In the genomic region with DNA sequence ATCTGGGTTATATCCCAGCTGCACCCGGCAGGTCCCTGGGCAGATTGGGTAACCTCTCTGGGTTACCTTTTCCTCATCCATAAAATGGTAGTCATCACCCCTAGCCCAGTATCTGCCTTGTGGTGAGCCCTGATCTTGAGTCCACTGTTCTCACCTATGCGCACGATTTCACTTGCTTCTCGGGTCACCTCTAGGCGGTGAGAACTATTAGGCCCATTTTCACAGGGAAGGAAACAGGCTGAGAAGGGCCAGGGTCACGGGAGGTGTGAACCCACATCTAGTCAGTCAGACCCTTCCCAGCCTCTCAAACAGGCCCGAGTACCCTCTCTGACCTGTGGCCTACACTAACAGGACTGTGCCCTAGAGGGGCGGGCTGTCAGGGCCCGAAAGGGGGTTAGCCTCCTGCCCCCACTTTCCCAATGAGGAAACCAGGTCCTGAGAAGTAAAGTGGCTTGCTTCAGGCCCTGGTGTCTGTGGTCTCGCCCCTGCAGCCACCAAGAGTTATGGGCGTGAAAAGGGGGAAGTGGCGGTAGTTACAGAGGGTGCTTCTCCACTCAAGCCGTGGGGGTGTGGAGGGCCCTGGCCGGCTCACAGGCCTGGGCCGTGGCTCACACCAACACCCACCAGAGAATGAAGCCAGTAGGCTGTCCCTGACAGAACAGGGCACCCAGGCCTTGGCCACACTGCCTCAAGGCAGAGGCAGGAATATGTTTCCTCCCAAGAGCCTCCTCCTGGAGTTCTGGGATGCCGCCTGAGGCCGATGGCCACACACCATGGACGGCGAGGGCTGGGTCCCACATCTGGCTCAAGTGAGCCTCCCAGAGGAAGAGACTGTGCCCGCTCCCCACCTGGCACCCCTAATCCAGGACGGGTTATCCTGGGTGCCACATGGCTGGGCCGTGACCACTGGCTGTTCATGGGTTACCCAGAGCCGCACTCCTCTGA, we compare ENCODE assay signal across 1 cellular context.
TF ChIP-seq lines count a peak whose summit lies in the region.

No MANE protein-coding gene starts in this region.

TF ChIP-seq in GM12878, 131 proteins besides CTCF, POLR2A, EP300 and RAD21 (continued from another document and continues in another):
- TF ChIP-seq, protein P1, sequence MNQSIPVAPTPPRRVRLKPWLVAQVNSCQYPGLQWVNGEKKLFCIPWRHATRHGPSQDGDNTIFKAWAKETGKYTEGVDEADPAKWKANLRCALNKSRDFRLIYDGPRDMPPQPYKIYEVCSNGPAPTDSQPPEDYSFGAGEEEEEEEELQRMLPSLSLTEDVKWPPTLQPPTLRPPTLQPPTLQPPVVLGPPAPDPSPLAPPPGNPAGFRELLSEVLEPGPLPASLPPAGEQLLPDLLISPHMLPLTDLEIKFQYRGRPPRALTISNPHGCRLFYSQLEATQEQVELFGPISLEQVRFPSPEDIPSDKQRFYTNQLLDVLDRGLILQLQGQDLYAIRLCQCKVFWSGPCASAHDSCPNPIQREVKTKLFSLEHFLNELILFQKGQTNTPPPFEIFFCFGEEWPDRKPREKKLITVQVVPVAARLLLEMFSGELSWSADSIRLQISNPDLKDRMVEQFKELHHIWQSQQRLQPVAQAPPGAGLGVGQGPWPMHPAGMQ (IDR thresholded peaks at IDR 0.05; ENCODE audit: borderline replicate concordance), result no peak; the same call in 1 of the 2 replicates
- no peak for TF ChIP-seq GABPA (IDR thresholded peaks at IDR 0.05; ENCODE audit: low read depth)
- no peak for TF ChIP-seq ZNF24 (IDR thresholded peaks at IDR 0.05)
- TF ChIP-seq RBBP5 (conservative IDR thresholded peaks at IDR 0.05), result no peak
- TF ChIP-seq NFXL1 (IDR thresholded peaks at IDR 0.05; ENCODE audit: borderline replicate concordance), result no peak
- TF ChIP-seq, protein P2, sequence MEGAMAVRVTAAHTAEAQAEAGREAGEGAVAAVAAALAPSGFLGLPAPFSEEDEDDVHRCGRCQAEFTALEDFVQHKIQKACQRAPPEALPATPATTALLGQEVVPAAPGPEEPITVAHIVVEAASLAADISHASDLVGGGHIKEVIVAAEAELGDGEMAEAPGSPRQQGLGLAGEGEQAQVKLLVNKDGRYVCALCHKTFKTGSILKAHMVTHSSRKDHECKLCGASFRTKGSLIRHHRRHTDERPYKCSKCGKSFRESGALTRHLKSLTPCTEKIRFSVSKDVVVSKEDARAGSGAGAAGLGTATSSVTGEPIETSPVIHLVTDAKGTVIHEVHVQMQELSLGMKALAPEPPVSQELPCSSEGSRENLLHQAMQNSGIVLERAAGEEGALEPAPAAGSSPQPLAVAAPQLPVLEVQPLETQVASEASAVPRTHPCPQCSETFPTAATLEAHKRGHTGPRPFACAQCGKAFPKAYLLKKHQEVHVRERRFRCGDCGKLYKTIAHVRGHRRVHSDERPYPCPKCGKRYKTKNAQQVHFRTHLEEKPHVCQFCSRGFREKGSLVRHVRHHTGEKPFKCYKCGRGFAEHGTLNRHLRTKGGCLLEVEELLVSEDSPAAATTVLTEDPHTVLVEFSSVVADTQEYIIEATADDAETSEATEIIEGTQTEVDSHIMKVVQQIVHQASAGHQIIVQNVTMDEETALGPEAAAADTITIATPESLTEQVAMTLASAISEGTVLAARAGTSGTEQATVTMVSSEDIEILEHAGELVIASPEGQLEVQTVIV (IDR thresholded peaks at IDR 0.05; ENCODE audit: borderline replicate concordance, partially characterized antibody), result no peak
- no peak for TF ChIP-seq ZBED1 (IDR thresholded peaks at IDR 0.05; ENCODE audit: borderline replicate concordance)
- TF ChIP-seq ZNF217 (IDR thresholded peaks at IDR 0.05), result peak; percentile 40; the same call in 1 of the 2 replicates
- no peak for TF ChIP-seq ZZZ3 (IDR thresholded peaks at IDR 0.05; ENCODE audit: control insufficient read depth, insufficient read length, low read depth)
- TF ChIP-seq CREB1 (IDR thresholded peaks at IDR 0.05; ENCODE audit: low read depth), result 0 out of 2 replicates have a peak, but pooled peaks have one; percentile 19
- TF ChIP-seq, protein P3, sequence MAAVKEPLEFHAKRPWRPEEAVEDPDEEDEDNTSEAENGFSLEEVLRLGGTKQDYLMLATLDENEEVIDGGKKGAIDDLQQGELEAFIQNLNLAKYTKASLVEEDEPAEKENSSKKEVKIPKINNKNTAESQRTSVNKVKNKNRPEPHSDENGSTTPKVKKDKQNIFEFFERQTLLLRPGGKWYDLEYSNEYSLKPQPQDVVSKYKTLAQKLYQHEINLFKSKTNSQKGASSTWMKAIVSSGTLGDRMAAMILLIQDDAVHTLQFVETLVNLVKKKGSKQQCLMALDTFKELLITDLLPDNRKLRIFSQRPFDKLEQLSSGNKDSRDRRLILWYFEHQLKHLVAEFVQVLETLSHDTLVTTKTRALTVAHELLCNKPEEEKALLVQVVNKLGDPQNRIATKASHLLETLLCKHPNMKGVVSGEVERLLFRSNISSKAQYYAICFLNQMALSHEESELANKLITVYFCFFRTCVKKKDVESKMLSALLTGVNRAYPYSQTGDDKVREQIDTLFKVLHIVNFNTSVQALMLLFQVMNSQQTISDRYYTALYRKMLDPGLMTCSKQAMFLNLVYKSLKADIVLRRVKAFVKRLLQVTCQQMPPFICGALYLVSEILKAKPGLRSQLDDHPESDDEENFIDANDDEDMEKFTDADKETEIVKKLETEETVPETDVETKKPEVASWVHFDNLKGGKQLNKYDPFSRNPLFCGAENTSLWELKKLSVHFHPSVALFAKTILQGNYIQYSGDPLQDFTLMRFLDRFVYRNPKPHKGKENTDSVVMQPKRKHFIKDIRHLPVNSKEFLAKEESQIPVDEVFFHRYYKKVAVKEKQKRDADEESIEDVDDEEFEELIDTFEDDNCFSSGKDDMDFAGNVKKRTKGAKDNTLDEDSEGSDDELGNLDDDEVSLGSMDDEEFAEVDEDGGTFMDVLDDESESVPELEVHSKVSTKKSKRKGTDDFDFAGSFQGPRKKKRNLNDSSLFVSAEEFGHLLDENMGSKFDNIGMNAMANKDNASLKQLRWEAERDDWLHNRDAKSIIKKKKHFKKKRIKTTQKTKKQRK (IDR thresholded peaks at IDR 0.05; ENCODE audit: low read depth, low read length), result no peak
- no peak for TF ChIP-seq MYC (IDR thresholded peaks at IDR 0.05; ENCODE audit: insufficient read depth, insufficient read length, insufficient replicate concordance, low read length, severe bottlenecking)
- TF ChIP-seq SIX5 (IDR thresholded peaks at IDR 0.05; ENCODE audit: low read depth, low read length, severe bottlenecking), result no peak
- TF ChIP-seq, protein P4, sequence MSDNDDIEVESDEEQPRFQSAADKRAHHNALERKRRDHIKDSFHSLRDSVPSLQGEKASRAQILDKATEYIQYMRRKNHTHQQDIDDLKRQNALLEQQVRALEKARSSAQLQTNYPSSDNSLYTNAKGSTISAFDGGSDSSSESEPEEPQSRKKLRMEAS (IDR thresholded peaks at IDR 0.05; ENCODE audit: low read depth, low read length), result no peak
- no peak for TF ChIP-seq CEBPB (IDR thresholded peaks at IDR 0.05; ENCODE audit: borderline replicate concordance in 1 of 2, low read depth in 2 of 2, low read length in 2 of 2)
- TF ChIP-seq ASH2L (IDR thresholded peaks at IDR 0.05; ENCODE audit: borderline replicate concordance, low read depth), result no peak
- TF ChIP-seq ZNF274 (IDR thresholded peaks at IDR 0.05; ENCODE audit: insufficient read depth, insufficient read length), result no peak
- peak; percentile 35 for TF ChIP-seq LARP7 (IDR thresholded peaks at IDR 0.05)
- no peak for TF ChIP-seq IRF4 (IDR thresholded peaks at IDR 0.05; ENCODE audit: low read depth, low read length)
- TF ChIP-seq PML (IDR thresholded peaks at IDR 0.05; ENCODE audit: low read length), result no peak
- TF ChIP-seq EED (IDR thresholded peaks at IDR 0.05; ENCODE audit: low read depth), result peak; percentile 40
- no peak for TF ChIP-seq ZSCAN29 (IDR thresholded peaks at IDR 0.05)
- TF ChIP-seq, protein P5, sequence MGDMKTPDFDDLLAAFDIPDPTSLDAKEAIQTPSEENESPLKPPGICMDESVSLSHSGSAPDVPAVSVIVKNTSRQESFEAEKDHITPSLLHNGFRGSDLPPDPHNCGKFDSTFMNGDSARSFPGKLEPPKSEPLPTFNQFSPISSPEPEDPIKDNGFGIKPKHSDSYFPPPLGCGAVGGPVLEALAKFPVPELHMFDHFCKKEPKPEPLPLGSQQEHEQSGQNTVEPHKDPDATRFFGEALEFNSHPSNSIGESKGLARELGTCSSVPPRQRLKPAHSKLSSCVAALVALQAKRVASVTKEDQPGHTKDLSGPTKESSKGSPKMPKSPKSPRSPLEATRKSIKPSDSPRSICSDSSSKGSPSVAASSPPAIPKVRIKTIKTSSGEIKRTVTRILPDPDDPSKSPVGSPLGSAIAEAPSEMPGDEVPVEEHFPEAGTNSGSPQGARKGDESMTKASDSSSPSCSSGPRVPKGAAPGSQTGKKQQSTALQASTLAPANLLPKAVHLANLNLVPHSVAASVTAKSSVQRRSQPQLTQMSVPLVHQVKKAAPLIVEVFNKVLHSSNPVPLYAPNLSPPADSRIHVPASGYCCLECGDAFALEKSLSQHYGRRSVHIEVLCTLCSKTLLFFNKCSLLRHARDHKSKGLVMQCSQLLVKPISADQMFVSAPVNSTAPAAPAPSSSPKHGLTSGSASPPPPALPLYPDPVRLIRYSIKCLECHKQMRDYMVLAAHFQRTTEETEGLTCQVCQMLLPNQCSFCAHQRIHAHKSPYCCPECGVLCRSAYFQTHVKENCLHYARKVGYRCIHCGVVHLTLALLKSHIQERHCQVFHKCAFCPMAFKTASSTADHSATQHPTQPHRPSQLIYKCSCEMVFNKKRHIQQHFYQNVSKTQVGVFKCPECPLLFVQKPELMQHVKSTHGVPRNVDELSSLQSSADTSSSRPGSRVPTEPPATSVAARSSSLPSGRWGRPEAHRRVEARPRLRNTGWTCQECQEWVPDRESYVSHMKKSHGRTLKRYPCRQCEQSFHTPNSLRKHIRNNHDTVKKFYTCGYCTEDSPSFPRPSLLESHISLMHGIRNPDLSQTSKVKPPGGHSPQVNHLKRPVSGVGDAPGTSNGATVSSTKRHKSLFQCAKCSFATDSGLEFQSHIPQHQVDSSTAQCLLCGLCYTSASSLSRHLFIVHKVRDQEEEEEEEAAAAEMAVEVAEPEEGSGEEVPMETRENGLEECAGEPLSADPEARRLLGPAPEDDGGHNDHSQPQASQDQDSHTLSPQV (IDR thresholded peaks at IDR 0.05), result no peak
- TF ChIP-seq JUNB (IDR thresholded peaks at IDR 0.05), result no peak
- TF ChIP-seq, protein P6, sequence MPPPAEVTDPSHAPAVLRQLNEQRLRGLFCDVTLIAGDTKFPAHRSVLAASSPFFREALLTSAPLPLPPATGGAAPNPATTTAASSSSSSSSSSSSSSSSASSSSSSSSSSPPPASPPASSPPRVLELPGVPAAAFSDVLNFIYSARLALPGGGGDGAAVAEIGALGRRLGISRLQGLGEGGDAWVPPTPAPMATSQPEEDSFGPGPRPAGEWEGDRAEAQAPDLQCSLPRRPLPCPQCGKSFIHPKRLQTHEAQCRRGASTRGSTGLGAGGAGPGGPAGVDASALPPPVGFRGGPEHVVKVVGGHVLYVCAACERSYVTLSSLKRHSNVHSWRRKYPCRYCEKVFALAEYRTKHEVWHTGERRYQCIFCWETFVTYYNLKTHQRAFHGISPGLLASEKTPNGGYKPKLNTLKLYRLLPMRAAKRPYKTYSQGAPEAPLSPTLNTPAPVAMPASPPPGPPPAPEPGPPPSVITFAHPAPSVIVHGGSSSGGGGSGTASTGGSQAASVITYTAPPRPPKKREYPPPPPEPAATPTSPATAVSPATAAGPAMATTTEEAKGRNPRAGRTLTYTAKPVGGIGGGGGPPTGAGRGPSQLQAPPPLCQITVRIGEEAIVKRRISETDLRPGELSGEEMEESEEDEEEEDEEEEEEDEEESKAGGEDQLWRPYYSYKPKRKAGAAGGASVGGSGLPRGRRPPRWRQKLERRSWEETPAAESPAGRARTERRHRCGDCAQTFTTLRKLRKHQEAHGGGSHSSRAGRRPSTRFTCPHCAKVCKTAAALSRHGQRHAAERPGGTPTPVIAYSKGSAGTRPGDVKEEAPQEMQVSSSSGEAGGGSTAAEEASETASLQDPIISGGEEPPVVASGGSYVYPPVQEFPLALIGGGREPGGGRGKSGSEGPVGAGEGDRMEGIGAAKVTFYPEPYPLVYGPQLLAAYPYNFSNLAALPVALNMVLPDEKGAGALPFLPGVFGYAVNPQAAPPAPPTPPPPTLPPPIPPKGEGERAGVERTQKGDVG (CRISPR knock-in tag; IDR thresholded peaks at IDR 0.05), result no peak
- no peak for TF ChIP-seq CREM (IDR thresholded peaks at IDR 0.05; ENCODE audit: low read depth)
- TF ChIP-seq, protein P7, sequence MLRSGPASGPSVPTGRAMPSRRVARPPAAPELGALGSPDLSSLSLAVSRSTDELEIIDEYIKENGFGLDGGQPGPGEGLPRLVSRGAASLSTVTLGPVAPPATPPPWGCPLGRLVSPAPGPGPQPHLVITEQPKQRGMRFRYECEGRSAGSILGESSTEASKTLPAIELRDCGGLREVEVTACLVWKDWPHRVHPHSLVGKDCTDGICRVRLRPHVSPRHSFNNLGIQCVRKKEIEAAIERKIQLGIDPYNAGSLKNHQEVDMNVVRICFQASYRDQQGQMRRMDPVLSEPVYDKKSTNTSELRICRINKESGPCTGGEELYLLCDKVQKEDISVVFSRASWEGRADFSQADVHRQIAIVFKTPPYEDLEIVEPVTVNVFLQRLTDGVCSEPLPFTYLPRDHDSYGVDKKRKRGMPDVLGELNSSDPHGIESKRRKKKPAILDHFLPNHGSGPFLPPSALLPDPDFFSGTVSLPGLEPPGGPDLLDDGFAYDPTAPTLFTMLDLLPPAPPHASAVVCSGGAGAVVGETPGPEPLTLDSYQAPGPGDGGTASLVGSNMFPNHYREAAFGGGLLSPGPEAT (IDR thresholded peaks at IDR 0.05; ENCODE audit: low read depth), result peak; percentile 75
- TF ChIP-seq, protein P8, sequence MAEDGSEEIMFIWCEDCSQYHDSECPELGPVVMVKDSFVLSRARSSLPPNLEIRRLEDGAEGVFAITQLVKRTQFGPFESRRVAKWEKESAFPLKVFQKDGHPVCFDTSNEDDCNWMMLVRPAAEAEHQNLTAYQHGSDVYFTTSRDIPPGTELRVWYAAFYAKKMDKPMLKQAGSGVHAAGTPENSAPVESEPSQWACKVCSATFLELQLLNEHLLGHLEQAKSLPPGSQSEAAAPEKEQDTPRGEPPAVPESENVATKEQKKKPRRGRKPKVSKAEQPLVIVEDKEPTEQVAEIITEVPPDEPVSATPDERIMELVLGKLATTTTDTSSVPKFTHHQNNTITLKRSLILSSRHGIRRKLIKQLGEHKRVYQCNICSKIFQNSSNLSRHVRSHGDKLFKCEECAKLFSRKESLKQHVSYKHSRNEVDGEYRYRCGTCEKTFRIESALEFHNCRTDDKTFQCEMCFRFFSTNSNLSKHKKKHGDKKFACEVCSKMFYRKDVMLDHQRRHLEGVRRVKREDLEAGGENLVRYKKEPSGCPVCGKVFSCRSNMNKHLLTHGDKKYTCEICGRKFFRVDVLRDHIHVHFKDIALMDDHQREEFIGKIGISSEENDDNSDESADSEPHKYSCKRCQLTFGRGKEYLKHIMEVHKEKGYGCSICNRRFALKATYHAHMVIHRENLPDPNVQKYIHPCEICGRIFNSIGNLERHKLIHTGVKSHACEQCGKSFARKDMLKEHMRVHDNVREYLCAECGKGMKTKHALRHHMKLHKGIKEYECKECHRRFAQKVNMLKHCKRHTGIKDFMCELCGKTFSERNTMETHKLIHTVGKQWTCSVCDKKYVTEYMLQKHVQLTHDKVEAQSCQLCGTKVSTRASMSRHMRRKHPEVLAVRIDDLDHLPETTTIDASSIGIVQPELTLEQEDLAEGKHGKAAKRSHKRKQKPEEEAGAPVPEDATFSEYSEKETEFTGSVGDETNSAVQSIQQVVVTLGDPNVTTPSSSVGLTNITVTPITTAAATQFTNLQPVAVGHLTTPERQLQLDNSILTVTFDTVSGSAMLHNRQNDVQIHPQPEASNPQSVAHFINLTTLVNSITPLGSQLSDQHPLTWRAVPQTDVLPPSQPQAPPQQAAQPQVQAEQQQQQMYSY (CRISPR knock-in tag; IDR thresholded peaks at IDR 0.05), result no peak
- peak; percentile 53; the same call in 1 of the 2 replicates for TF ChIP-seq CHD2 (IDR thresholded peaks at IDR 0.05; ENCODE audit: borderline replicate concordance, low read depth, low read length)
- no peak for TF ChIP-seq FOXK2 (IDR thresholded peaks at IDR 0.05)
